ENCODE assay signal across 26 cellular contexts in genomic region chr6:115441671-115442070, GRCh38.
"Had no signal": no experiment of that assay in that cellular context is flagged by ENCODE, and none has a peak within 500 bp of the region (broad histone marks: within the 10 kb centered on the region; RNA-seq: fewer than 3 reads in every experiment).

No MANE protein-coding gene starts in this region.

- H3K4me1 ChIP-seq: esophagus squamous epithelium, parathyroid adenoma, transverse colon, vagina had no signal

- H3K9me3 ChIP-seq: esophagus squamous epithelium, neutrophil, transverse colon, vagina had no signal

- H3K4me3 Mint-ChIP-seq: activated CD4-positive, alpha-beta T cell treated with anti-CD3 and anti-CD28 coated beads, Interleukin-2, amount 10 ng/mL, durations not matched to agents 24 days and 14 days; activated CD8-positive, alpha-beta T cell treated with anti-CD3 and anti-CD28 coated beads, Interleukin-2, amount 10 ng/mL, durations not matched to agents 7 days and 5 days; activated T-cell treated with anti-CD3 and anti-CD28 coated beads, Interleukin-2, amount 50 U/mL, for 72 hours; brain; memory B cell; natural killer cell; T-helper 2 cell treated with Interferon-gamma antibody and Interleukin-4, amounts not matched to agents 5 μg/mL and 100 μg/mL, for 36 hours had no signal

- H3K27me3 Mint-ChIP-seq: activated CD4-positive, alpha-beta T cell treated with anti-CD3 and anti-CD28 coated beads, Interleukin-2, amount 10 ng/mL, durations not matched to agents 24 days and 14 days; memory B cell had no signal

- H3K4me1 Mint-ChIP-seq: activated CD4-positive, alpha-beta T cell treated with anti-CD3 and anti-CD28 coated beads, Interleukin-2, amount 10 ng/mL, durations not matched to agents 24 days and 14 days; brain; memory B cell; natural killer cell had no signal

- H3K36me3 Mint-ChIP-seq: activated naive CD4-positive, alpha-beta T cell treated with anti-CD3 and anti-CD28 coated beads, Interleukin-2, amount 50 U/mL, for 72 hours; brain; memory B cell; natural killer cell had no signal

- ATAC-seq: activated CD8-positive, alpha-beta T cell treated with anti-CD3 and anti-CD28 coated beads, Interleukin-2, amount 10 ng/mL, durations not matched to agents 7 days and 5 days; activated naive CD4-positive, alpha-beta T cell treated with anti-CD3 and anti-CD28 coated beads, Interleukin-2, amount 50 U/mL, for 72 hours; activated T-cell treated with anti-CD3 and anti-CD28 coated beads, Interleukin-2, amount 50 U/mL, for 72 hours; left lobe of liver; natural killer cell had no signal

- H3K27ac ChIP-seq: coronary artery, esophagus squamous epithelium, hepatocyte, neutrophil, parathyroid adenoma, transverse colon, vagina had no signal

- H3K27me3 ChIP-seq: esophagus squamous epithelium, hepatocyte, neutrophil, transverse colon, vagina had no signal

- DNase-seq: activated CD4-positive, alpha-beta T cell treated with anti-CD3 and anti-CD28 coated beads, Interleukin-2, amount 10 ng/mL, durations not matched to agents 24 days and 14 days; activated CD4-positive, CD25-positive, alpha-beta regulatory T cell; activated CD8-positive, alpha-beta memory T cell treated with anti-CD3 and anti-CD28 coated beads, Interleukin-2, amount 50 U/mL, for 4 hours; activated CD8-positive, alpha-beta T cell treated with anti-CD3 and anti-CD28 coated beads, Interleukin-2, amount 10 ng/mL, durations not matched to agents 7 days and 5 days; activated gamma-delta T cell; activated T-cell treated with anti-CD3 and anti-CD28 coated beads, Interleukin-2, amount 50 U/mL, for 72 hours; central memory CD4-positive, alpha-beta T cell; effector CD4-positive, alpha-beta T cell; esophagus squamous epithelium; islet precursor cell; natural killer cell; small intestine; stimulated activated CD4-positive, alpha-beta T cell treated with anti-CD3 and anti-CD28 coated beads, Interleukin-4, amount 100 ng/mL, for 4 hours; stimulated activated CD8-positive, alpha-beta memory T cell treated with anti-CD3 and anti-CD28 coated beads, Interleukin-4, amount 100 ng/mL, for 48 hours; stimulated activated naive CD4-positive, alpha-beta T cell treated with Interleukin-2 at 50 U/mL for 16 hours; transverse colon had no signal

- H3K4me3 ChIP-seq: coronary artery, esophagus squamous epithelium, hepatocyte, transverse colon, vagina had no signal

- H3K36me3 ChIP-seq: esophagus squamous epithelium, neutrophil, transverse colon, vagina had no signal

- H3K27ac Mint-ChIP-seq: activated CD4-positive, alpha-beta T cell treated with anti-CD3 and anti-CD28 coated beads, Interleukin-2, amount 10 ng/mL, durations not matched to agents 24 days and 14 days; activated CD8-positive, alpha-beta T cell treated with anti-CD3 and anti-CD28 coated beads, Interleukin-2, amount 10 ng/mL, durations not matched to agents 7 days and 5 days; activated naive CD4-positive, alpha-beta T cell treated with anti-CD3 and anti-CD28 coated beads, Interleukin-2, amount 50 U/mL, for 72 hours; activated T-cell treated with anti-CD3 and anti-CD28 coated beads, Interleukin-2, amount 50 U/mL, for 72 hours; brain; memory B cell; natural killer cell; T-helper 2 cell treated with Interferon-gamma antibody and Interleukin-4, amounts not matched to agents 5 μg/mL and 100 μg/mL, for 36 hours had no signal
